18 cellular contexts compared by ENCODE assay signal in the genomic region with DNA sequence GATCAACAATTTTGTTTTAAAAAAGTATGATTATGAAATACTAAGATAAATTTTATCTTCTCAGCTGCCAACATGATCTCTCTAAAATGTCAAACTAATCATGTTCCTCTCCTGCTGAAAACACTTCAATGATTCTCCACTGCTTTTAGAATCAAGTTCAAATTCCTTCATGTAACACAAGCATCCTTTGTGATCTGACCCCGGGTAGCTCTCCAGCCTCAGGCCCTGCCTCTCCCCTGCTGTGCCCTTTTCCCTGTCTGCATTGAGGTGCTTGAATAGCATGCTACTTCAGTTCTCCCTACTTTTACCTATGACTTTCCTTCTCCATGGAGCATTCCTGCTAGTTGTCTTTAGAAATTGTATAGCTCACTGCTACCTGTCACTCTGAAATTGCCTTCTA.
DNase-seq lines count a peak whose midpoint lies in the region; ATAC-seq and TF ChIP-seq lines count a peak whose summit lies in the region.
"Had no signal": no experiment of that assay in that cellular context is flagged by ENCODE, and none has a peak within 500 bp of the region (broad histone marks: within the 10 kb centered on the region; RNA-seq: fewer than 3 reads in every experiment).

No MANE protein-coding gene starts in this region.

- no peak for TF ChIP-seq CTCF in psoas muscle (IDR thresholded peaks at IDR 0.05)
- no peak for TF ChIP-seq CTCF in osteoblast (IDR thresholded peaks at IDR 0.05; ENCODE audit: extremely low read depth, low read depth, low read length)
- TF ChIP-seq CTCF in stomach (IDR thresholded peaks at IDR 0.05): no peak

- H3K4me2 ChIP-seq in osteoblast (ENCODE audit: insufficient read depth, low read length): no peak overlapping the region

- H3K27me3 ChIP-seq in iPS DF 6.9 (ENCODE audit: control insufficient read depth, insufficient read depth, low read length) (no peaks in the 10 kb centered on the region), psoas muscle (ENCODE audit: insufficient read depth in 3 of 3, low read length in 2 of 3) (no peaks in the 10 kb centered on the region), osteoblast (ENCODE audit: insufficient read depth, low read length) (no peaks in the 10 kb centered on the region), stomach (no peaks in the 10 kb centered on the region)

- no peak overlapping the region for H3K4me3 ChIP-seq in iPS DF 6.9 (ENCODE audit: low read length)
- no peak overlapping the region for H3K4me3 ChIP-seq in psoas muscle
- no peak overlapping the region for H3K4me3 ChIP-seq in osteoblast (ENCODE audit: insufficient read depth, low read length)
- H3K4me3 ChIP-seq in stomach: no peak overlapping the region
- H3K4me3 ChIP-seq: K562, SK-N-MC had no signal

- peak; percentile 45 for ATAC-seq in Right ventricle myocardium superior (ENCODE audit: poor library complexity)
- peak in 1 of 4 donors; percentile 35 for ATAC-seq in psoas muscle
- ATAC-seq: K562 had no signal

- no peak overlapping the region for H2AFZ ChIP-seq in osteoblast (ENCODE audit: low read length)

- no peak for TF ChIP-seq EP300 in stomach (IDR thresholded peaks at IDR 0.05)

- DNase-seq in Right ventricle myocardium superior (no peak), cardiac septum (ENCODE audit: low spot score) (no peak), SK-MEL-5 (ENCODE audit: low read depth, low spot score) (peak; percentile 81), iPS DF 6.9 (ENCODE audit: low read depth, low spot score) (peak; percentile 11), psoas muscle (no peak), osteoblast (ENCODE audit: insufficient read length, low spot score, missing footprints) (no peak), stomach (no peak)
- no peak for DNase-seq in effector CD4-positive, alpha-beta T cell
- DNase-seq: 8988T, DMS 273 treated with DMSO at 0.1 percent for 48 hours, DND-41, NCI-H1105, NCI-H2081 treated with DMSO at 0.1 percent for 48 hours, NCI-H2227 treated with DMSO at 0.1 percent for 48 hours, NCI-H510A treated with DMSO at 0.1 percent for 48 hours, NCI-H82 had no signal

- WGBS in iPS DF 6.9 (ENCODE audit: insufficient coverage, insufficient read length): no CpG with 5 or more reads among the region's 1 CpG
- WGBS in psoas muscle, 3 donors: 0 to 8% (median 5%) methylated on average over 1 of the region's 1 CpG
- WGBS in stomach, 5 donors: 12 to 32% (median 24%) methylated on average over 1 of the region's 1 CpG

- in situ Hi-C loops in SK-MEL-5 (cut with HindIII; ENCODE audit: low pct_unique_long_range_greater_than_20kb, low sequenced_read_pairs): no loop called here

- TF ChIP-seq POLR2A in stomach (IDR thresholded peaks at IDR 0.05): no peak

- H3K4me1 ChIP-seq in iPS DF 6.9 (ENCODE audit: control insufficient read depth, insufficient read depth, low read length): peaks cover 1% of the 10 kb centered on the region; the same call in 1 of the 2 replicates
- H3K4me1 ChIP-seq in psoas muscle: peaks cover 16% of the 10 kb centered on the region
- no peaks in the 10 kb centered on the region for H3K4me1 ChIP-seq in osteoblast (ENCODE audit: insufficient read depth, low read length)
- no peaks in the 10 kb centered on the region for H3K4me1 ChIP-seq in stomach

- H3K9me3 ChIP-seq in iPS DF 6.9 (ENCODE audit: control insufficient read depth, insufficient read depth, low read length) (no peaks in the 10 kb centered on the region), psoas muscle (no peaks in the 10 kb centered on the region), osteoblast (ENCODE audit: low read depth, low read length) (no peaks in the 10 kb centered on the region), stomach (no peaks in the 10 kb centered on the region)

- no peaks in the 10 kb centered on the region for H4K20me1 ChIP-seq in osteoblast (ENCODE audit: insufficient read depth, low read length)

- intact Hi-C loops in Right ventricle myocardium superior (cut with DNase I) (loop anchor here (2.0 kb wide), 1 partner anchor 83 kb away; no protein-coding TSS in a partner anchor), cardiac septum (cut with DNase I) (no loop called here), psoas muscle (cut with DNase I) (loop anchor here in 1 of 2 donors (5.0 kb wide), 1 partner anchor 84 kb away; no protein-coding TSS in a partner anchor), stomach (cut with DNase I; ENCODE audit: low total_unique reads) (no loop called here)

- H3K79me2 ChIP-seq in osteoblast (ENCODE audit: insufficient read depth, low read length): no peaks in the 10 kb centered on the region

- H3K36me3 ChIP-seq in iPS DF 6.9 (ENCODE audit: control insufficient read depth, insufficient read depth, low read length) (no peaks in the 10 kb centered on the region), psoas muscle (ENCODE audit: insufficient read depth in 1 of 2, low read depth in 1 of 2) (no peaks in the 10 kb centered on the region), osteoblast (ENCODE audit: insufficient read depth, low read length) (no peaks in the 10 kb centered on the region), stomach (no peaks in the 10 kb centered on the region)

- H3K27ac ChIP-seq in iPS DF 6.9 (ENCODE audit: low read length) (no peak overlapping the region), psoas muscle (peak overlapping the region; percentile 8), osteoblast (ENCODE audit: low read depth, low read length) (no peak overlapping the region), stomach (no peak overlapping the region)
- H3K27ac ChIP-seq: SK-N-MC had no signal

Comparison
In these comparisons a context has a peak if more than half of its experiments do, and no peak if none do; other contexts are left out.
1. DNase-seq: peak in SK-MEL-5 (single experiment) and iPS DF 6.9 (single experiment); none in Right ventricle myocardium superior (single experiment), cardiac septum (single experiment), psoas muscle (0 of 2), effector CD4-positive, alpha-beta T cell (single experiment), osteoblast (single experiment) and stomach (single experiment).